Comparison of ENCODE assay signal across 19 cellular contexts in genomic region chr13:30722361-30722760, GRCh38. TPM values are rescaled to one million over a fixed set of nuclear protein-coding genes. Genes with fewer than 3 reads are reported as not detected.
DNase-seq lines count a peak whose midpoint lies in the region; ATAC-seq and TF ChIP-seq lines count a peak whose summit lies in the region.
"Had no signal": no experiment of that assay in that cellular context is flagged by ENCODE, and none has a peak within 500 bp of the region (broad histone marks: within the 10 kb centered on the region; RNA-seq: fewer than 3 reads in every experiment).

No MANE protein-coding gene starts in this region.

- ATAC-seq in natural killer cell treated with Interleukin-12 subunit alpha and Interleukin-12 subunit beta and Interleukin-15 and Interleukin-18, amount 100 ng/mL, for 72 hours = no peak
- no peak for ATAC-seq in natural killer cell
- ATAC-seq: CD8-positive, alpha-beta T cell; HepG2 had no signal

- H3K36me3 Mint-ChIP-seq in natural killer cell treated with Interleukin-12 subunit alpha and Interleukin-12 subunit beta and Interleukin-15 and Interleukin-18, amount 100 ng/mL, for 72 hours = peaks cover 14% of the 10 kb centered on the region
- H3K36me3 Mint-ChIP-seq in natural killer cell = no peaks in the 10 kb centered on the region
- H3K36me3 Mint-ChIP-seq: CD8-positive, alpha-beta T cell had no signal

- peak overlapping the region; percentile 69 for H3K4me2 ChIP-seq in OCI-LY3 (ENCODE audit: low read length)

- peak overlapping the region; percentile 66 for H3K27ac ChIP-seq in OCI-LY3 (ENCODE audit: low read length)
- H3K27ac ChIP-seq in tibial artery = no peak overlapping the region
- H3K27ac ChIP-seq: C4-2B had no signal

- no peaks in the 10 kb centered on the region for H3K9me3 ChIP-seq in OCI-LY3 (ENCODE audit: insufficient read depth, low read length)
- no peaks in the 10 kb centered on the region for H3K9me3 ChIP-seq in tibial artery
- H3K9me3 ChIP-seq: HAP-1 had no signal

- H4K20me1 ChIP-seq in OCI-LY3 (ENCODE audit: insufficient read depth, low read length) = no peaks in the 10 kb centered on the region

- H3K36me3 ChIP-seq in OCI-LY3 (replicated peaks; ENCODE audit: low read depth, low read length) = no peaks in the 10 kb centered on the region
- H3K36me3 ChIP-seq in tibial artery = no peaks in the 10 kb centered on the region
- H3K36me3 ChIP-seq: HAP-1 had no signal

- peaks cover 48 to 53% of the 10 kb centered on the region in 2 donors for H3K4me1 Mint-ChIP-seq in natural killer cell treated with Interleukin-12 subunit alpha and Interleukin-12 subunit beta and Interleukin-15 and Interleukin-18, amount 100 ng/mL, for 72 hours (ENCODE audit: low read depth in 2 of 2)
- H3K4me1 Mint-ChIP-seq in natural killer cell = peaks cover 26 to 40% of the 10 kb centered on the region in 2 donors

- H3K9ac ChIP-seq in OCI-LY3 (ENCODE audit: low read length) = peak overlapping the region; percentile 5; the same call in 1 of the 2 replicates

- peak overlapping the region; percentile 59 to 87 for H3K27ac Mint-ChIP-seq in natural killer cell treated with Interleukin-12 subunit alpha and Interleukin-12 subunit beta and Interleukin-15 and Interleukin-18, amount 100 ng/mL, for 72 hours
- H3K27ac Mint-ChIP-seq in natural killer cell = no peak overlapping the region
- H3K27ac Mint-ChIP-seq: CD8-positive, alpha-beta T cell; HFFc6 had no signal

- H3K27me3 ChIP-seq in OCI-LY3 (ENCODE audit: low read depth, low read length) (peaks cover 18% of the 10 kb centered on the region), tibial artery (no peaks in the 10 kb centered on the region)

- TF ChIP-seq CTCF in natural killer cell (IDR thresholded peaks at IDR 0.05) (no peak), OCI-LY3 (IDR thresholded peaks at IDR 0.05; ENCODE audit: low read depth, low read length) (no peak), fibroblast of villous mesenchyme (IDR thresholded peaks at IDR 0.05; ENCODE audit: insufficient read depth, low read depth, low read length) (no peak), tibial artery (IDR thresholded peaks at IDR 0.05) (no peak)

- no peak for DNase-seq in natural killer cell treated with Interleukin-12 subunit alpha and Interleukin-12 subunit beta and Interleukin-15 and Interleukin-18, amount 100 ng/mL, for 72 hours (ENCODE audit: low spot score)
- DNase-seq in natural killer cell (no peak), fibroblast of villous mesenchyme (ENCODE audit: low read depth) (peak; percentile 17), tibial artery (no peak), AG08396 (ENCODE audit: low spot score) (no peak), midbrain (lab: John Stamatoyannopoulos, UW) (no peak)
- DNase-seq: 8988T; CD8-positive, alpha-beta T cell; COR-L47; DMS153; DMS79 treated with DMSO at 0.1 percent for 48 hours; EL; GDM1; HFFc6 had no signal

- no peaks in the 10 kb centered on the region for H3K9me3 Mint-ChIP-seq in natural killer cell treated with Interleukin-12 subunit alpha and Interleukin-12 subunit beta and Interleukin-15 and Interleukin-18, amount 100 ng/mL, for 72 hours
- H3K9me3 Mint-ChIP-seq in natural killer cell = no peaks in the 10 kb centered on the region
- H3K9me3 Mint-ChIP-seq: CD8-positive, alpha-beta T cell; HFFc6 had no signal

- intact Hi-C loops in natural killer cell (cut with micrococcal nuclease) (no loop called here), tibial artery (cut with DNase I; ENCODE audit: low total_unique reads) (no loop called here)

- H2AFZ ChIP-seq in OCI-LY3 (ENCODE audit: low read depth, low read length) = no peak overlapping the region

- no peaks in the 10 kb centered on the region for H3K79me2 ChIP-seq in OCI-LY3 (ENCODE audit: low read length)

- no peak overlapping the region for H3K4me3 Mint-ChIP-seq in natural killer cell treated with Interleukin-12 subunit alpha and Interleukin-12 subunit beta and Interleukin-15 and Interleukin-18, amount 100 ng/mL, for 72 hours
- no peak overlapping the region for H3K4me3 Mint-ChIP-seq in natural killer cell
- H3K4me3 Mint-ChIP-seq: CD8-positive, alpha-beta T cell; HFFc6 had no signal

- H3K4me3 ChIP-seq in OCI-LY3 (ENCODE audit: low read length) (peak overlapping the region; percentile 26; the same call in 1 of the 2 replicates), fibroblast of villous mesenchyme (ENCODE audit: low read depth, low read length) (no peak overlapping the region), tibial artery (no peak overlapping the region)
- H3K4me3 ChIP-seq: HAP-1 had no signal

- H3K4me1 ChIP-seq in OCI-LY3 (ENCODE audit: low read length) (peaks cover 46% of the 10 kb centered on the region), tibial artery (peaks cover 0 to 15% (median 5%) of the 10 kb centered on the region in 4 donors)
- H3K4me1 ChIP-seq: HAP-1 had no signal

- no peaks in the 10 kb centered on the region for H3K27me3 Mint-ChIP-seq in natural killer cell treated with Interleukin-12 subunit alpha and Interleukin-12 subunit beta and Interleukin-15 and Interleukin-18, amount 100 ng/mL, for 72 hours
- no peaks in the 10 kb centered on the region for H3K27me3 Mint-ChIP-seq in natural killer cell (ENCODE audit: low read depth in 2 of 2)

RNA-seq across cellular contexts. Expression of gene ALOX5AP, which starts 13.0 kb away (rescaled TPM):
- total RNA-seq in natural killer cell treated with Interleukin-12 subunit alpha and Interleukin-12 subunit beta and Interleukin-15 and Interleukin-18, amount 100 ng/mL, for 72 hours = 100 to 1,000 TPM in 1 of 2 donors, 10 to 100 TPM in 1; 49.8 to 173 TPM
- total RNA-seq in natural killer cell = 100 to 1,000 TPM in 2 of 3 donors, 10 to 100 TPM in 1; 83.9 to 150 (median 114) TPM
- total RNA-seq in fibroblast of villous mesenchyme = 0.32 and 0.43 TPM in 2 replicates
- total RNA-seq: H1, HFFc6 had no signal

Comparison
In these comparisons a context has a peak if more than half of its experiments do, and no peak if none do; other contexts are left out.
1. H3K27ac Mint-ChIP-seq: peak in natural killer cell treated with Interleukin-12 subunit alpha and Interleukin-12 subunit beta and Interleukin-15 and Interleukin-18, amount 100 ng/mL, for 72 hours (2 of 2); none in natural killer cell (0 of 2).
2. RNA of gene ALOX5AP, which starts 13.0 kb away (total RNA-seq): 49.8 to 173 TPM in natural killer cell treated with Interleukin-12 subunit alpha and Interleukin-12 subunit beta and Interleukin-15 and Interleukin-18, amount 100 ng/mL, for 72 hours and 83.9 to 150 TPM in natural killer cell; 0.32 to 0.43 TPM in fibroblast of villous mesenchyme; every median in the first group is over 10 times any median in the second.